21 cellular contexts compared by ENCODE assay signal in genomic region chr6:64258302-64258701, GRCh38.
DNase-seq lines count a peak whose midpoint lies in the region; ATAC-seq and TF ChIP-seq lines count a peak whose summit lies in the region.
"Had no signal": no experiment of that assay in that cellular context is flagged by ENCODE, and none has a peak within 500 bp of the region (broad histone marks: within the 10 kb centered on the region; RNA-seq: fewer than 3 reads in every experiment).

No MANE protein-coding gene starts in this region.

- no peak for ATAC-seq in GM21786 (IDR thresholded peaks at IDR 0.05; ENCODE audit: unreplicated experiment)
- ATAC-seq: A549; CD8-positive, alpha-beta T cell; GM12878 had no signal

- peaks cover 45% of the 10 kb centered on the region for H3K4me1 ChIP-seq in Caco-2
- H3K4me1 ChIP-seq: A549; BLaER1 treated with 17β-estradiol and CSF1 and Interleukin-3, amounts not matched to agents 10 nM and 100 nM had no signal

- POLR2A ChIA-PET in Caco-2 (lab: Charles Lee), result no interaction called here

- peak overlapping the region; percentile 10 for H3K27ac Mint-ChIP-seq in Caco-2 (ENCODE audit: unreplicated experiment)
- H3K27ac Mint-ChIP-seq: B cell; CD4-positive, alpha-beta T cell; CD8-positive, alpha-beta T cell had no signal

- H3K4me3 Mint-ChIP-seq in Caco-2 (ENCODE audit: unreplicated experiment), result peak overlapping the region; percentile 46
- H3K4me3 Mint-ChIP-seq: B cell; CD4-positive, alpha-beta T cell; CD8-positive, alpha-beta T cell had no signal

- CTCF ChIA-PET in Caco-2 (lab: Charles Lee), result interaction anchor here (0.8 to 1.3 kb wide), 3 partner anchors 8 to 174 kb away, joined by 3 to 5 read pairs (median 3); no protein-coding TSS in a partner anchor

- H3K27me3 ChIP-seq in Caco-2 (replicated peaks; ENCODE audit: control insufficient read depth, insufficient read depth, low read length), result no peaks in the 10 kb centered on the region
- H3K27me3 ChIP-seq: BLaER1 treated with 17β-estradiol and CSF1 and Interleukin-3, amounts not matched to agents 10 nM and 100 nM had no signal

- no peaks in the 10 kb centered on the region for H3K9me3 ChIP-seq in Caco-2
- H3K9me3 ChIP-seq: A549; BLaER1 treated with 17β-estradiol and CSF1 and Interleukin-3, amounts not matched to agents 10 nM and 100 nM had no signal

- BruUV-seq in Caco-2 (replicated peaks; lab: Mats Ljungman, UMichigan), result no TSS peak

- no peaks in the 10 kb centered on the region for H3K36me3 ChIP-seq in Caco-2 (ENCODE audit: control insufficient read depth, insufficient read depth, low read length)
- H3K36me3 ChIP-seq: BLaER1 treated with 17β-estradiol and CSF1 and Interleukin-3, amounts not matched to agents 10 nM and 100 nM had no signal

- intact Hi-C loops in Caco-2 (cut with micrococcal nuclease; ENCODE audit: unreplicated experiment), result loop anchor here (5.0 to 10.0 kb wide), 2 partner anchors 221 to 244 kb away; no protein-coding TSS in a partner anchor

- H3K4me1 Mint-ChIP-seq in Caco-2 (ENCODE audit: low read depth, unreplicated experiment), result peaks cover 50% of the 10 kb centered on the region
- H3K4me1 Mint-ChIP-seq: B cell had no signal

- DNase-seq in DMS53 (lab: John Stamatoyannopoulos, UW) (peak; percentile 23), DMS53 treated with DMSO at 0.1 percent for 48 hours (lab: John Stamatoyannopoulos, UW; ENCODE audit: unreplicated experiment) (no peak), Caco-2 (no peak), NCI-H2171 treated with DMSO at 0.1 percent for 48 hours (lab: John Stamatoyannopoulos, UW) (peak; percentile 83), dedifferentiated amniotic fluid mesenchymal stem cell (ENCODE audit: extremely low spot score) (peak; percentile 5), NCI-H2107 treated with DMSO at 0.1 percent for 48 hours (lab: John Stamatoyannopoulos, UW; ENCODE audit: unreplicated experiment) (no peak), SK-N-DZ (ENCODE audit: low spot score) (no peak)
- DNase-seq: AML-193; CD4-positive, alpha-beta T cell; CD8-positive, alpha-beta T cell; DMS 273 treated with DMSO at 0.1 percent for 48 hours; DMS153; DMS79; DND-41; EL; GDM1 had no signal

- no peaks in the 10 kb centered on the region for H3K36me3 Mint-ChIP-seq in Caco-2 (ENCODE audit: insufficient read depth, unreplicated experiment)
- H3K36me3 Mint-ChIP-seq: CD8-positive, alpha-beta T cell had no signal

- no peak for TF ChIP-seq CTCF in Caco-2 (IDR thresholded peaks at IDR 0.05; ENCODE audit: insufficient read depth in 1 of 2, low read depth in 1 of 2, low read length in 1 of 2, severe bottlenecking in 1 of 2, unreplicated experiment in 1 of 2)

- H3K4me3 ChIP-seq in Caco-2 (ENCODE audit: low read depth, low read length), result no peak overlapping the region
- H3K4me3 ChIP-seq: A549; BLaER1 treated with 17β-estradiol and CSF1 and Interleukin-3, amounts not matched to agents 10 nM and 100 nM; GM12878 had no signal

- no peaks in the 10 kb centered on the region for H3K27me3 Mint-ChIP-seq in Caco-2 (ENCODE audit: insufficient read depth, unreplicated experiment)
- H3K27me3 Mint-ChIP-seq: B cell; CD4-positive, alpha-beta T cell had no signal

- peaks cover 10% of the 10 kb centered on the region for H3K9me3 Mint-ChIP-seq in Caco-2 (ENCODE audit: unreplicated experiment)
- H3K9me3 Mint-ChIP-seq: CD4-positive, alpha-beta T cell had no signal

Comparison
In these comparisons a context has a peak if more than half of its experiments do, and no peak if none do; other contexts are left out.
1. DNase-seq: peak in DMS53 (single experiment), NCI-H2171 treated with DMSO at 0.1 percent for 48 hours (single experiment) and dedifferentiated amniotic fluid mesenchymal stem cell (single experiment); none in DMS53 treated with DMSO at 0.1 percent for 48 hours (single experiment), Caco-2 (0 of 2), NCI-H2107 treated with DMSO at 0.1 percent for 48 hours (single experiment) and SK-N-DZ (single experiment).